ENCODE assay signal across 17 cellular contexts in the genomic region with DNA sequence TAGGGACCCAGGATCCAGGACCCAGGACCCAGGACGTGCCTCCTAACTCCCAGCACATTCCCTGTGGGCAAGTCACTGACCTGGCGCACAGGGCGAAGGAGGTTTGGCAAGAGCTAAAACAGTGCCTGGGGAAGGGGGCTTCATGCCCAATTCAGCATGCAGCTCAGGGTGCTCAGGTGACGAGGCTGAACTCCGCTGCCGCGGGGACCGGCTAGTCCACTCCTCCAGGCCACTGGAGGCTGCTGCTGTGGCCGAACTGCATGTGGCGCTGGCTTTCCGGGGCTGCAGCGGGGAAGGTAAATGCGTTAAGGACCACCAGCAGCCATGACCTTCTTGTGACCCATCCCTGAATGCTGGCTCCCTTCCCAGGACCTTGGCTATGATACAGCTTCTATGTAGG. TPM values are rescaled to one million over a fixed set of nuclear protein-coding genes. Genes with fewer than 3 reads are reported as not detected.
DNase-seq lines count a peak whose midpoint lies in the region; ATAC-seq and TF ChIP-seq lines count a peak whose summit lies in the region.
"Had no signal": no experiment of that assay in that cellular context is flagged by ENCODE, and none has a peak within 500 bp of the region (broad histone marks: within the 10 kb centered on the region; RNA-seq: fewer than 3 reads in every experiment).

No MANE protein-coding gene starts in this region.

- H3K27me3 Mint-ChIP-seq in CD4-positive, CD25-positive, alpha-beta regulatory T cell, result no peaks in the 10 kb centered on the region
- H3K27me3 Mint-ChIP-seq in CD8-positive, alpha-beta T cell (ENCODE audit: low read depth), result no peaks in the 10 kb centered on the region
- H3K27me3 Mint-ChIP-seq in activated CD8-positive, alpha-beta T cell treated with anti-CD3 and anti-CD28 coated beads for 36 hours, result no peaks in the 10 kb centered on the region
- H3K27me3 Mint-ChIP-seq in effector memory CD8-positive, alpha-beta T cell, result no peaks in the 10 kb centered on the region

- H3K36me3 ChIP-seq in CD4-positive, CD25-positive, alpha-beta regulatory T cell (ENCODE audit: control insufficient read depth, insufficient read depth, low read length), result peaks cover 18% of the 10 kb centered on the region
- peaks cover 11% of the 10 kb centered on the region for H3K36me3 ChIP-seq in CD8-positive, alpha-beta T cell (ENCODE audit: insufficient read depth, low read length)
- H3K36me3 ChIP-seq in right lobe of liver, result peaks cover 0 to 17% (median 0%) of the 10 kb centered on the region in 4 donors

- H3K27ac Mint-ChIP-seq in CD4-positive, CD25-positive, alpha-beta regulatory T cell, result peak overlapping the region; percentile 84 to 99 (median 87)
- peak overlapping the region; percentile 88 for H3K27ac Mint-ChIP-seq in CD8-positive, alpha-beta T cell
- H3K27ac Mint-ChIP-seq in activated CD8-positive, alpha-beta T cell treated with anti-CD3 and anti-CD28 coated beads for 36 hours, result peak overlapping the region; percentile 81
- peak overlapping the region; percentile 83 to 97 for H3K27ac Mint-ChIP-seq in effector memory CD8-positive, alpha-beta T cell

- 0% methylated on average over 1 of the region's 13 CpGs for WGBS in right lobe of liver (ENCODE audit: insufficient coverage, low coverage, low lambda C conversion rate, missing lambda C conversion rate)

- POLR2A ChIA-PET in CD8-positive, alpha-beta T cell (lab: Charles Lee), result no interaction called here
- POLR2A ChIA-PET in activated CD8-positive, alpha-beta T cell treated with anti-CD3 and anti-CD28 coated beads for 36 hours (lab: Charles Lee), result interaction anchor here (8.2 kb wide), 1 partner anchor 16 kb away, joined by 172 read pairs; no protein-coding TSS in a partner anchor

- no peak overlapping the region for H3K4me3 ChIP-seq in CD4-positive, CD25-positive, alpha-beta regulatory T cell (ENCODE audit: low read depth, low read length)
- H3K4me3 ChIP-seq in CD8-positive, alpha-beta T cell (ENCODE audit: low read depth, low read length), result no peak overlapping the region
- H3K4me3 ChIP-seq in right lobe of liver, result no peak overlapping the region
- H3K4me3 ChIP-seq: adrenal gland, coronary artery, skin epidermis had no signal

- no peaks in the 10 kb centered on the region for H3K9me3 Mint-ChIP-seq in CD4-positive, CD25-positive, alpha-beta regulatory T cell
- no peaks in the 10 kb centered on the region for H3K9me3 Mint-ChIP-seq in CD8-positive, alpha-beta T cell
- no peaks in the 10 kb centered on the region for H3K9me3 Mint-ChIP-seq in activated CD8-positive, alpha-beta T cell treated with anti-CD3 and anti-CD28 coated beads for 36 hours
- H3K9me3 Mint-ChIP-seq in effector memory CD8-positive, alpha-beta T cell, result no peaks in the 10 kb centered on the region
- H3K9me3 Mint-ChIP-seq: activated T-cell treated with anti-CD3 and anti-CD28 coated beads, Interleukin-2, amount 50 U/mL, for 4 hours; stimulated activated naive B cell treated with anti-CD40 and anti-IgM and Interleukin-4, amounts not matched to agents 10 μg/mL and 1 μg/mL and 100 μg/mL, for 72 hours had no signal

- ATAC-seq in CD4-positive, CD25-positive, alpha-beta regulatory T cell (ENCODE audit: low read depth in 2 of 2), result no peak
- ATAC-seq in CD8-positive, alpha-beta T cell, result no peak
- ATAC-seq in activated CD8-positive, alpha-beta T cell treated with anti-CD3 and anti-CD28 coated beads for 36 hours, result no peak
- no peak for ATAC-seq in effector memory CD8-positive, alpha-beta T cell (replicated peaks)
- ATAC-seq in right lobe of liver, result no peak
- ATAC-seq: activated T-cell treated with anti-CD3 and anti-CD28 coated beads, Interleukin-2, amount 50 U/mL, for 4 hours; stimulated activated naive B cell treated with anti-CD40 and anti-IgM and Interleukin-4, amounts not matched to agents 10 μg/mL and 1 μg/mL and 100 μg/mL, for 72 hours had no signal

- H3K27ac ChIP-seq in CD4-positive, CD25-positive, alpha-beta regulatory T cell (ENCODE audit: insufficient read depth, low read length, poor library complexity, severe bottlenecking), result no peak overlapping the region
- H3K27ac ChIP-seq in CD8-positive, alpha-beta T cell (ENCODE audit: low read depth, low read length), result no peak overlapping the region
- H3K27ac ChIP-seq in right lobe of liver, result no peak overlapping the region
- H3K27ac ChIP-seq: adrenal gland, coronary artery had no signal

- H3K4me1 ChIP-seq in CD4-positive, CD25-positive, alpha-beta regulatory T cell (ENCODE audit: control insufficient read depth, insufficient read depth, low read length, poor library complexity, severe bottlenecking), result peaks cover 59% of the 10 kb centered on the region
- H3K4me1 ChIP-seq in CD8-positive, alpha-beta T cell (ENCODE audit: insufficient read depth, low read length), result peaks cover 51% of the 10 kb centered on the region
- H3K4me1 ChIP-seq in right lobe of liver, result no peaks in the 10 kb centered on the region

- peak overlapping the region in 1 of 4 donors; percentile 78 for H3K4me3 Mint-ChIP-seq in CD4-positive, CD25-positive, alpha-beta regulatory T cell
- H3K4me3 Mint-ChIP-seq in CD8-positive, alpha-beta T cell, result no peak overlapping the region
- H3K4me3 Mint-ChIP-seq in activated CD8-positive, alpha-beta T cell treated with anti-CD3 and anti-CD28 coated beads for 36 hours, result no peak overlapping the region
- peak overlapping the region; percentile 24 to 50 for H3K4me3 Mint-ChIP-seq in effector memory CD8-positive, alpha-beta T cell
- H3K4me3 Mint-ChIP-seq: activated T-cell treated with anti-CD3 and anti-CD28 coated beads, Interleukin-2, amount 50 U/mL, for 4 hours; stimulated activated naive B cell treated with anti-CD40 and anti-IgM and Interleukin-4, amounts not matched to agents 10 μg/mL and 1 μg/mL and 100 μg/mL, for 72 hours had no signal

- intact Hi-C loops in CD8-positive, alpha-beta T cell (cut with DNase I, micrococcal nuclease), result loop anchor here in 1 of 2 experiments (1.0 kb wide), 1 partner anchor 10 kb away; no protein-coding TSS in a partner anchor
- intact Hi-C loops in activated CD8-positive, alpha-beta T cell treated with anti-CD3 and anti-CD28 coated beads for 36 hours (cut with micrococcal nuclease), result no loop called here
- intact Hi-C loops in right lobe of liver (cut with DNase I), result no loop called here

- peaks cover 26% of the 10 kb centered on the region for H3K36me3 Mint-ChIP-seq in CD4-positive, CD25-positive, alpha-beta regulatory T cell
- peaks cover 50% of the 10 kb centered on the region for H3K36me3 Mint-ChIP-seq in CD8-positive, alpha-beta T cell
- peaks cover 35% of the 10 kb centered on the region for H3K36me3 Mint-ChIP-seq in activated CD8-positive, alpha-beta T cell treated with anti-CD3 and anti-CD28 coated beads for 36 hours (ENCODE audit: low read depth)
- H3K36me3 Mint-ChIP-seq in effector memory CD8-positive, alpha-beta T cell (ENCODE audit: insufficient read depth), result peaks cover 67% of the 10 kb centered on the region

- no peak for TF ChIP-seq POLR2A in right lobe of liver (IDR thresholded peaks at IDR 0.05)

- CTCF ChIA-PET in CD8-positive, alpha-beta T cell (lab: Charles Lee), result interaction anchor here (1.0 to 1.3 kb wide), 2 partner anchors 16 to 22 kb away, joined by 3 read pairs; no protein-coding TSS in a partner anchor
- CTCF ChIA-PET in activated CD8-positive, alpha-beta T cell treated with anti-CD3 and anti-CD28 coated beads for 36 hours (lab: Charles Lee), result no interaction called here

- H3K9me3 ChIP-seq in CD4-positive, CD25-positive, alpha-beta regulatory T cell (ENCODE audit: control insufficient read depth in 2 of 2, low read length in 2 of 2), result no peaks in the 10 kb centered on the region
- H3K9me3 ChIP-seq in CD8-positive, alpha-beta T cell (ENCODE audit: low read length), result no peaks in the 10 kb centered on the region
- H3K9me3 ChIP-seq in right lobe of liver, result no peaks in the 10 kb centered on the region
- H3K9me3 ChIP-seq: adrenal gland had no signal

- no peaks in the 10 kb centered on the region for H3K27me3 ChIP-seq in CD4-positive, CD25-positive, alpha-beta regulatory T cell (ENCODE audit: control insufficient read depth, insufficient read depth, low read length)
- no peaks in the 10 kb centered on the region for H3K27me3 ChIP-seq in CD8-positive, alpha-beta T cell (ENCODE audit: insufficient read depth, low read length)
- no peaks in the 10 kb centered on the region for H3K27me3 ChIP-seq in right lobe of liver
- H3K27me3 ChIP-seq: adrenal gland had no signal

- H3K4me1 Mint-ChIP-seq in CD4-positive, CD25-positive, alpha-beta regulatory T cell, result peaks cover 10 to 78% (median 19%) of the 10 kb centered on the region in 4 donors
- H3K4me1 Mint-ChIP-seq in CD8-positive, alpha-beta T cell (ENCODE audit: low read depth), result peaks cover 47% of the 10 kb centered on the region
- H3K4me1 Mint-ChIP-seq in activated CD8-positive, alpha-beta T cell treated with anti-CD3 and anti-CD28 coated beads for 36 hours (ENCODE audit: low read depth), result peaks cover 53% of the 10 kb centered on the region
- H3K4me1 Mint-ChIP-seq in effector memory CD8-positive, alpha-beta T cell (ENCODE audit: low read depth in 2 of 2), result peaks cover 19 to 25% of the 10 kb centered on the region in 2 donors

- no peak for TF ChIP-seq CTCF in CD8-positive, alpha-beta T cell (IDR thresholded peaks at IDR 0.05)
- TF ChIP-seq CTCF in activated CD8-positive, alpha-beta T cell treated with anti-CD3 and anti-CD28 coated beads for 36 hours (IDR thresholded peaks at IDR 0.05), result no peak
- no peak for TF ChIP-seq CTCF in right lobe of liver (IDR thresholded peaks at IDR 0.05)

- DNase-seq in CD4-positive, CD25-positive, alpha-beta regulatory T cell, result no peak
- no peak for DNase-seq in CD8-positive, alpha-beta T cell
- DNase-seq in activated CD8-positive, alpha-beta T cell treated with anti-CD3 and anti-CD28 coated beads for 36 hours, result no peak
- no peak for DNase-seq in effector memory CD8-positive, alpha-beta T cell
- DNase-seq in right lobe of liver, result no peak
- DNase-seq in NCI-H446 treated with DMSO at 0.1 percent for 48 hours (lab: John Stamatoyannopoulos, UW), result no peak
- DNase-seq in NCI-H345 (lab: John Stamatoyannopoulos, UW), result no peak
- DNase-seq: activated CD4-positive, alpha-beta T cell treated with anti-CD3 and anti-CD28 coated beads for 48 hours; activated T-cell treated with anti-CD3 and anti-CD28 coated beads, Interleukin-2, amount 50 U/mL, for 4 hours; adrenal gland; DMS79; NCI-H187; occipital lobe; stimulated activated CD4-positive, alpha-beta T cell treated with anti-CD3 and anti-CD28 coated beads, Interleukin-1b, Interleukin-23, amount 100 ng/mL, for 48 hours; stimulated activated naive B cell treated with anti-CD40 and anti-IgM and Interleukin-4, amounts not matched to agents 10 μg/mL and 1 μg/mL and 100 μg/mL, for 72 hours had no signal

RNA-seq across cellular contexts. Expression of gene PIM2, which starts 4.9 kb away (rescaled TPM):
- 391 TPM for total RNA-seq in CD4-positive, CD25-positive, alpha-beta regulatory T cell
- 100 to 1,000 TPM; 475 to 549 (median 501) TPM for polyA plus RNA-seq in CD4-positive, CD25-positive, alpha-beta regulatory T cell
- 100 to 1,000 TPM; 212 to 218 TPM for total RNA-seq in CD8-positive, alpha-beta T cell
- total RNA-seq in activated CD8-positive, alpha-beta T cell treated with anti-CD3 and anti-CD28 coated beads for 36 hours, result 100 to 1,000 TPM; 169 to 177 TPM
- total RNA-seq in right lobe of liver, result 1 to 10 TPM; 1.7 to 8.8 (median 6.8) TPM

RNA-seq across cellular contexts. Expression of gene SLC35A2, which starts 12.3 kb away (rescaled TPM):
- 50.0 TPM for total RNA-seq in CD4-positive, CD25-positive, alpha-beta regulatory T cell
- 10 to 100 TPM in 2 of 4 donors, 1 to 10 TPM in 2; 7.4 to 13.8 (median 9.0) TPM for polyA plus RNA-seq in CD4-positive, CD25-positive, alpha-beta regulatory T cell
- total RNA-seq in CD8-positive, alpha-beta T cell, result 10 to 100 TPM; 14.6 to 16.6 TPM
- 10 to 100 TPM; 14.7 to 15.0 TPM for total RNA-seq in activated CD8-positive, alpha-beta T cell treated with anti-CD3 and anti-CD28 coated beads for 36 hours
- 10 to 100 TPM; 15.0 to 19.5 (median 17.3) TPM for total RNA-seq in right lobe of liver

RNA-seq across cellular contexts. Expression of gene PQBP1, which starts 26.0 kb away (rescaled TPM):
- 70.0 TPM for total RNA-seq in CD4-positive, CD25-positive, alpha-beta regulatory T cell
- 10 to 100 TPM; 83.7 to 98.9 (median 95.8) TPM for polyA plus RNA-seq in CD4-positive, CD25-positive, alpha-beta regulatory T cell
- total RNA-seq in CD8-positive, alpha-beta T cell, result 10 to 100 TPM; 79.9 to 82.1 TPM
- total RNA-seq in activated CD8-positive, alpha-beta T cell treated with anti-CD3 and anti-CD28 coated beads for 36 hours, result 10 to 100 TPM; 63.9 to 66.5 TPM
- 10 to 100 TPM; 29.8 to 47.1 (median 35.7) TPM for total RNA-seq in right lobe of liver

RNA-seq across cellular contexts. Expression of gene TIMM17B, which starts 26.2 kb away (rescaled TPM):
- 31.4 TPM for total RNA-seq in CD4-positive, CD25-positive, alpha-beta regulatory T cell
- 10 to 100 TPM; 47.6 to 65.1 (median 55.2) TPM for polyA plus RNA-seq in CD4-positive, CD25-positive, alpha-beta regulatory T cell
- total RNA-seq in CD8-positive, alpha-beta T cell, result 10 to 100 TPM; 35.0 to 37.6 TPM
- total RNA-seq in activated CD8-positive, alpha-beta T cell treated with anti-CD3 and anti-CD28 coated beads for 36 hours, result 10 to 100 TPM; 50.1 to 52.2 TPM
- total RNA-seq in right lobe of liver, result 10 to 100 TPM; 18.2 to 29.5 (median 22.5) TPM

RNA-seq across cellular contexts. Expression of gene OTUD5, which starts 33.6 kb away (rescaled TPM):
- 110 TPM for total RNA-seq in CD4-positive, CD25-positive, alpha-beta regulatory T cell
- 10 to 100 TPM; 20.2 to 38.2 (median 26.4) TPM for polyA plus RNA-seq in CD4-positive, CD25-positive, alpha-beta regulatory T cell
- 100 to 1,000 TPM; 109 to 113 TPM for total RNA-seq in CD8-positive, alpha-beta T cell
- 10 to 100 TPM; 50.6 to 51.5 TPM for total RNA-seq in activated CD8-positive, alpha-beta T cell treated with anti-CD3 and anti-CD28 coated beads for 36 hours
- 10 to 100 TPM; 14.4 to 24.1 (median 21.6) TPM for total RNA-seq in right lobe of liver

Comparison
In these comparisons a context has a peak if more than half of its experiments do, and no peak if none do; other contexts are left out.
1. H3K4me3 Mint-ChIP-seq: peak in effector memory CD8-positive, alpha-beta T cell (2 of 2); none in CD8-positive, alpha-beta T cell (single experiment) and activated CD8-positive, alpha-beta T cell treated with anti-CD3 and anti-CD28 coated beads for 36 hours (single experiment).
2. RNA of gene PIM2, which starts 4.9 kb away (total RNA-seq): 391 TPM in CD4-positive, CD25-positive, alpha-beta regulatory T cell (single experiment), 212 to 218 TPM in CD8-positive, alpha-beta T cell and 169 to 177 TPM in activated CD8-positive, alpha-beta T cell treated with anti-CD3 and anti-CD28 coated beads for 36 hours; 1.7 to 8.8 TPM in right lobe of liver; every median in the first group is over 10 times any median in the second.
3. Peak in every context shown above with its lines, with median percentiles within 50 percentile points of each other: H3K27ac Mint-ChIP-seq.